37 cellular contexts compared by ENCODE assay signal in genomic region chr9:118554987-118555386, GRCh38.
"Had no signal": no experiment of that assay in that cellular context is flagged by ENCODE, and none has a peak within 500 bp of the region (broad histone marks: within the 10 kb centered on the region; RNA-seq: fewer than 3 reads in every experiment).

No MANE protein-coding gene starts in this region.

- H3K27ac Mint-ChIP-seq: activated naive CD4-positive, alpha-beta T cell treated with anti-CD3 and anti-CD28 coated beads for 36 hours; activated naive CD4-positive, alpha-beta T cell treated with anti-CD3 and anti-CD28 coated beads, Interleukin-2, amount 10 ng/mL, durations not matched to agents 7 days and 5 days; activated naive CD4-positive, alpha-beta T cell treated with anti-CD3 and anti-CD28 coated beads, Interleukin-2, amount 50 U/mL, for 24 hours; activated naive CD4-positive, alpha-beta T cell treated with anti-CD3 and anti-CD28 coated beads, Interleukin-2, amount 50 U/mL, for 72 hours; activated naive CD8-positive, alpha-beta T cell; activated naive CD8-positive, alpha-beta T cell treated with anti-CD3 and anti-CD28 coated beads for 36 hours; activated naive CD8-positive, alpha-beta T cell treated with anti-CD3 and anti-CD28 coated beads, Interleukin-2, amount 10 ng/mL, durations not matched to agents 7 days and 5 days; activated naive CD8-positive, alpha-beta T cell treated with anti-CD3 and anti-CD28 coated beads, Interleukin-2, amount 50 U/mL, for 24 hours; activated T-cell treated with anti-CD3 and anti-CD28 coated beads, Interleukin-2, amount 50 U/mL, for 24 hours; activated T-cell treated with anti-CD3 and anti-CD28 coated beads, Interleukin-2, amount 50 U/mL, for 72 hours; activated T-helper 1 cell treated with anti-CD3 and anti-CD28 coated beads, Interleukin-12 subunit alpha, Interleukin-12 subunit beta, Interleukin-2, Interleukin-4 antibody, amounts not matched to agents 30 ng/mL and 10 ng/mL and 1 ng/mL, durations not matched to agents 14 hours and 24 hours and 36 hours; activated T-helper 17 cell treated with anti-CD3 and anti-CD28 coated beads, Interleukin-2, amount 50 U/mL, for 72 hours; activated T-helper 2 cell treated with anti-CD3 and anti-CD28 coated beads, Interferon-gamma antibody, Interleukin-2, Interleukin-4, amounts not matched to agents 10 μg/mL and 5 μg/mL and 100 μg/mL, durations not matched to agents 14 hours and 24 hours and 36 hours; brain had no signal

- H3K27ac ChIP-seq: adrenal gland, ascending aorta, body of pancreas, brain microvascular endothelial cell, breast epithelium, cardiac muscle cell had no signal

- H3K9me3 ChIP-seq: adrenal gland, ascending aorta, body of pancreas, breast epithelium had no signal

- H3K4me3 Mint-ChIP-seq: activated naive CD4-positive, alpha-beta T cell treated with anti-CD3 and anti-CD28 coated beads for 36 hours; activated naive CD4-positive, alpha-beta T cell treated with anti-CD3 and anti-CD28 coated beads, Interleukin-2, amount 10 ng/mL, durations not matched to agents 7 days and 5 days; activated naive CD4-positive, alpha-beta T cell treated with anti-CD3 and anti-CD28 coated beads, Interleukin-2, amount 50 U/mL, for 24 hours; activated naive CD8-positive, alpha-beta T cell; activated naive CD8-positive, alpha-beta T cell treated with anti-CD3 and anti-CD28 coated beads for 36 hours; activated naive CD8-positive, alpha-beta T cell treated with anti-CD3 and anti-CD28 coated beads, Interleukin-2, amount 10 ng/mL, durations not matched to agents 7 days and 5 days; activated naive CD8-positive, alpha-beta T cell treated with anti-CD3 and anti-CD28 coated beads, Interleukin-2, amount 50 U/mL, for 24 hours; activated T-cell treated with anti-CD3 and anti-CD28 coated beads, Interleukin-2, amount 50 U/mL, for 24 hours; activated T-cell treated with anti-CD3 and anti-CD28 coated beads, Interleukin-2, amount 50 U/mL, for 4 hours; activated T-cell treated with anti-CD3 and anti-CD28 coated beads, Interleukin-2, amount 50 U/mL, for 72 hours; activated T-helper 1 cell treated with anti-CD3 and anti-CD28 coated beads, Interleukin-12 subunit alpha, Interleukin-12 subunit beta, Interleukin-2, Interleukin-4 antibody, amounts not matched to agents 30 ng/mL and 10 ng/mL and 1 ng/mL, durations not matched to agents 14 hours and 24 hours and 36 hours; activated T-helper 17 cell treated with anti-CD3 and anti-CD28 coated beads, Interleukin-2, amount 50 U/mL, for 72 hours; brain; central memory CD8-positive, alpha-beta T cell had no signal

- H3K27me3 ChIP-seq: adrenal gland, ascending aorta, body of pancreas, brain microvascular endothelial cell, breast epithelium, cardiac muscle cell had no signal

- DNase-seq: activated effector memory CD4-positive, alpha-beta T cell treated with anti-CD3 and anti-CD28 coated beads, Interleukin-2, amount 50 U/mL, for 16 hours; activated effector memory CD4-positive, alpha-beta T cell treated with Interleukin-2 at 50 U/mL for 16 hours; activated gamma-delta T cell; activated gamma-delta T cell treated with Interleukin-2 at 50 U/mL for 16 hours; activated naive CD4-positive, alpha-beta T cell; activated naive CD4-positive, alpha-beta T cell treated with anti-CD3 and anti-CD28 coated beads for 36 hours; activated naive CD4-positive, alpha-beta T cell treated with anti-CD3 and anti-CD28 coated beads, Interleukin-2, amount 10 ng/mL, durations not matched to agents 7 days and 5 days; activated naive CD4-positive, alpha-beta T cell treated with anti-CD3 and anti-CD28 coated beads, Interleukin-2, amount 50 U/mL, for 16 hours; activated naive CD4-positive, alpha-beta T cell treated with Interleukin-2 at 50 U/mL for 16 hours; activated naive CD8-positive, alpha-beta T cell treated with anti-CD3 and anti-CD28 coated beads for 36 hours; activated naive CD8-positive, alpha-beta T cell treated with anti-CD3 and anti-CD28 coated beads, Interleukin-2, amount 10 ng/mL, durations not matched to agents 7 days and 5 days; activated naive CD8-positive, alpha-beta T cell treated with anti-CD3 and anti-CD28 coated beads, Interleukin-2, amount 50 U/mL, for 24 hours; activated T-cell treated with anti-CD3 and anti-CD28 coated beads, Interleukin-2, amount 50 U/mL, for 24 hours; activated T-cell treated with anti-CD3 and anti-CD28 coated beads, Interleukin-2, amount 50 U/mL, for 4 hours; activated T-cell treated with anti-CD3 and anti-CD28 coated beads, Interleukin-2, amount 50 U/mL, for 48 hours; activated T-cell treated with anti-CD3 and anti-CD28 coated beads, Interleukin-2, amount 50 U/mL, for 72 hours; adrenal gland; amniotic stem cell; amygdala; anterior cingulate cortex; aorta; body of pancreas; brain microvascular endothelial cell; caudate nucleus; central memory CD4-positive, alpha-beta T cell; cerebellar nuclear complex had no signal

- H3K4me1 Mint-ChIP-seq: activated naive CD4-positive, alpha-beta T cell treated with anti-CD3 and anti-CD28 coated beads, Interleukin-2, amount 10 ng/mL, durations not matched to agents 7 days and 5 days; activated naive CD4-positive, alpha-beta T cell treated with anti-CD3 and anti-CD28 coated beads, Interleukin-2, amount 50 U/mL, for 24 hours; activated naive CD8-positive, alpha-beta T cell treated with anti-CD3 and anti-CD28 coated beads for 36 hours; activated naive CD8-positive, alpha-beta T cell treated with anti-CD3 and anti-CD28 coated beads, Interleukin-2, amount 10 ng/mL, durations not matched to agents 7 days and 5 days; activated naive CD8-positive, alpha-beta T cell treated with anti-CD3 and anti-CD28 coated beads, Interleukin-2, amount 50 U/mL, for 24 hours; activated T-helper 17 cell treated with anti-CD3 and anti-CD28 coated beads, Interleukin-2, amount 50 U/mL, for 72 hours; brain; central memory CD8-positive, alpha-beta T cell had no signal

- H3K36me3 Mint-ChIP-seq: activated naive CD4-positive, alpha-beta T cell treated with anti-CD3 and anti-CD28 coated beads, Interleukin-2, amount 10 ng/mL, durations not matched to agents 7 days and 5 days; activated naive CD4-positive, alpha-beta T cell treated with anti-CD3 and anti-CD28 coated beads, Interleukin-2, amount 50 U/mL, for 24 hours; activated naive CD4-positive, alpha-beta T cell treated with anti-CD3 and anti-CD28 coated beads, Interleukin-2, amount 50 U/mL, for 72 hours; activated naive CD8-positive, alpha-beta T cell; activated naive CD8-positive, alpha-beta T cell treated with anti-CD3 and anti-CD28 coated beads for 36 hours; activated naive CD8-positive, alpha-beta T cell treated with anti-CD3 and anti-CD28 coated beads, Interleukin-2, amount 10 ng/mL, durations not matched to agents 7 days and 5 days; brain had no signal

- H3K27me3 Mint-ChIP-seq: activated naive CD4-positive, alpha-beta T cell treated with anti-CD3 and anti-CD28 coated beads, Interleukin-2, amount 10 ng/mL, durations not matched to agents 7 days and 5 days; activated naive CD4-positive, alpha-beta T cell treated with anti-CD3 and anti-CD28 coated beads, Interleukin-2, amount 50 U/mL, for 24 hours; activated naive CD8-positive, alpha-beta T cell; activated naive CD8-positive, alpha-beta T cell treated with anti-CD3 and anti-CD28 coated beads for 36 hours; activated naive CD8-positive, alpha-beta T cell treated with anti-CD3 and anti-CD28 coated beads, Interleukin-2, amount 10 ng/mL, durations not matched to agents 7 days and 5 days; activated naive CD8-positive, alpha-beta T cell treated with anti-CD3 and anti-CD28 coated beads, Interleukin-2, amount 50 U/mL, for 24 hours; activated T-cell treated with anti-CD3 and anti-CD28 coated beads, Interleukin-2, amount 50 U/mL, for 24 hours; activated T-helper 17 cell treated with anti-CD3 and anti-CD28 coated beads, Interleukin-2, amount 50 U/mL, for 72 hours; central memory CD8-positive, alpha-beta T cell had no signal

- H3K4me1 ChIP-seq: adrenal gland, ascending aorta, body of pancreas, breast epithelium had no signal
